ENCODE assay signal across 8 cellular contexts in the genomic region with DNA sequence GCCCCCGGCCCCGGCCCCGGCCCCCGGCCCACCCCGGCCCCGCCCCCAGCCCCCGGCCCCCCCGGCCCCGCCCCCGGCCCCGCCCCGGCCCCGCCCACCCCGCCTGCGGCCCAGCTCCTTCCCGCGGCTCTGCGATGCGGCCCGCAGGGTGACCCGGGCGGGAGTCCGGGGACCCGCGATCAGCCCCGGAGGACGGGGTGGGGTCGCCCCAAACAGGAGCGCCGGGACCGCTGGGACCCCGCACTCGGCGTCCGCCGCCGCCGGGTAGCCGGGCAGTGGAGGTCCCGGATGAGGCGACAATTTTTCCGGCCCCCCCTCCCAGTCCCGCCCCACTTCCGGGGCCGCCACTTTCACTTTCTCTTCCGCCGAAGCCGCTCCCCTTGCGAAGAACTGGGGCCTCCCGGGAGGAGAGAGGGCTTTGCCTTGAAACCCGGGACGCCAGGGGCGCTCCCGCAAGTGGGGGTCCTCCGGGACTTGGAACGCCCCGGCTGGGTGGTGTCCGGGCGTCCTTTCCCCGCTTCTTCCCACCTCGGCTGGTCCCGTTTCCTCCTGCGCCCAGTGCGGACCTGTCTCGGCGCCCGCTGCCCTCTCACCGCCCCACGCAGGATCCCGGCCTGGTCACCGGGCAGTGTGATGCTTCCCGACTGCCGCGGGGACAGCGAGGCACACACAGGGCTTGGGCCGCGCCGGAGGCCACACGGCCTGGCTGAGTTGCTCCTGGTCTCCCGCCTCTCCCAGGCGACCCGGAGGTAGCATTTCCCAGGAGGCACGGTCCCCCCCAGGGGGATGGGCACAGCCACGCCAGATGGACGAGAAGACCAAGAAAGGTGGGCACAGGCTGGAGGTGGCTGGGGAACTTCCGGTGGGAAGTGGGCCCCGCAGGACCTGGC. TPM values are rescaled to one million over a fixed set of nuclear protein-coding genes. Genes with fewer than 3 reads are reported as not detected.
DNase-seq lines count a peak whose midpoint lies in the region; ATAC-seq and TF ChIP-seq lines count a peak whose summit lies in the region.

A gene (plus strand): TSS at position 347 of the 890 bp plus-strand sequence. CDS start 459 bp downstream, at position 806.

- H3K9me3 ChIP-seq in ectodermal cell (ENCODE audit: control insufficient read depth, low read length), result no peaks in the 10 kb centered on the region
- H3K9me3 ChIP-seq in lung (ENCODE audit: control insufficient read depth in 2 of 2, insufficient read depth in 1 of 2, low read length in 1 of 2), result no peaks in the 10 kb centered on the region

- H3K36me3 ChIP-seq in ectodermal cell (ENCODE audit: control insufficient read depth, insufficient read depth, low read length) (peaks cover 21% of the 10 kb centered on the region), lung (ENCODE audit: control insufficient read depth in 2 of 2, insufficient read depth in 2 of 2, low read length in 2 of 2) (no peaks in the 10 kb centered on the region)

- WGBS in ectodermal cell, 2 experiments, result 0 to 1% methylated on average over 77 to 80 of the region's 87 CpGs
- WGBS in lung, 2 donors, result 0 to 1% methylated on average over 63 to 77 of the region's 87 CpGs

- H3K4me3 ChIP-seq in ectodermal cell (ENCODE audit: insufficient read depth, low read depth, low read length), result peak within 1 kb of the TSS; percentile 77
- peak within 1 kb of the TSS; percentile 99 for H3K4me3 ChIP-seq in lung

- H3K27me3 Mint-ChIP-seq in CD14-positive monocyte (ENCODE audit: low read depth in 3 of 3), result peaks cover 1 to 4% (median 3%) of the 10 kb centered on the region in 3 donors
- no peaks in the 10 kb centered on the region for H3K27me3 Mint-ChIP-seq in activated CD8-positive, alpha-beta T cell treated with anti-CD3 and anti-CD28 coated beads for 36 hours

- H3K27ac ChIP-seq in ectodermal cell (ENCODE audit: insufficient read depth, low read depth, low read length, poor library complexity, severe bottlenecking), result peak within 1 kb of the TSS; percentile 52
- H3K27ac ChIP-seq in lung (ENCODE audit: low read depth in 1 of 2, low read length in 1 of 2), result peak within 1 kb of the TSS; percentile 96 to 98

- peak within 1 kb of the TSS; percentile 81 to 92 (median 83) for H3K27ac Mint-ChIP-seq in CD14-positive monocyte
- peak within 1 kb of the TSS; percentile 95 for H3K27ac Mint-ChIP-seq in activated CD8-positive, alpha-beta T cell treated with anti-CD3 and anti-CD28 coated beads for 36 hours

- POLR2A ChIA-PET in activated CD8-positive, alpha-beta T cell treated with anti-CD3 and anti-CD28 coated beads for 36 hours (lab: Charles Lee), result interaction anchor here (0.6 to 1.5 kb wide), 12 partner anchors 9 to 108 kb away, joined by 3 to 7 read pairs (median 4); a partner anchor contains a TSS

- CTCF ChIA-PET in activated CD8-positive, alpha-beta T cell treated with anti-CD3 and anti-CD28 coated beads for 36 hours (lab: Charles Lee), result interaction anchor here (0.8 to 2.5 kb wide), 10 partner anchors 24 to 135 kb away, joined by 3 to 11 read pairs (median 4); a partner anchor contains a TSS

- intact Hi-C loops in CD14-positive monocyte (cut with micrococcal nuclease), result loop anchor here (2.0 to 10.0 kb wide), 4 partner anchors 36 to 54 kb away; a partner anchor contains a TSS
- intact Hi-C loops in activated CD8-positive, alpha-beta T cell treated with anti-CD3 and anti-CD28 coated beads for 36 hours (cut with micrococcal nuclease), result no loop called here

- peaks cover 1 to 7% (median 4%) of the 10 kb centered on the region in 7 donors for H3K9me3 Mint-ChIP-seq in CD14-positive monocyte
- H3K9me3 Mint-ChIP-seq in activated CD8-positive, alpha-beta T cell treated with anti-CD3 and anti-CD28 coated beads for 36 hours, result peaks cover 4% of the 10 kb centered on the region

- DNase-seq in CD14-positive monocyte (ENCODE audit: low spot score) (peak; percentile 78), NCI-H774 (lab: John Stamatoyannopoulos, UW) (peak; percentile 48), lung (ENCODE audit: low spot score) (peak; percentile 86)
- peak; percentile 89 for DNase-seq in activated CD8-positive, alpha-beta T cell treated with anti-CD3 and anti-CD28 coated beads for 36 hours
- DNase-seq in stimulated activated CD4-positive, alpha-beta T cell treated with anti-CD3 and anti-CD28 coated beads, TNF-alpha, amount 100 ng/mL, for 24 hours (ENCODE audit: low read depth in 3 of 3), result peak; percentile 75 to 82 (median 76)

- H3K4me3 Mint-ChIP-seq in CD14-positive monocyte, result peak within 1 kb of the TSS; percentile 88 to 92
- peak within 1 kb of the TSS; percentile 97 for H3K4me3 Mint-ChIP-seq in activated CD8-positive, alpha-beta T cell treated with anti-CD3 and anti-CD28 coated beads for 36 hours

- peaks cover 7% of the 10 kb centered on the region for H3K4me1 ChIP-seq in ectodermal cell (ENCODE audit: control insufficient read depth, insufficient read depth, low read length)
- H3K4me1 ChIP-seq in lung (ENCODE audit: control insufficient read depth in 2 of 2, insufficient read depth in 2 of 2, low read length in 2 of 2), result peaks cover 8 to 12% of the 10 kb centered on the region in 2 donors

- TF ChIP-seq CTCF in CD14-positive monocyte (IDR thresholded peaks at IDR 0.05) (no peak), lung (IDR thresholded peaks at IDR 0.05; ENCODE audit: control extremely low read depth, extremely low read depth) (no peak)
- no peak for TF ChIP-seq CTCF in activated CD8-positive, alpha-beta T cell treated with anti-CD3 and anti-CD28 coated beads for 36 hours (IDR thresholded peaks at IDR 0.05)

- peaks cover 6% of the 10 kb centered on the region for H3K27me3 ChIP-seq in ectodermal cell (ENCODE audit: control insufficient read depth, insufficient read depth, low read length, poor library complexity, severe bottlenecking)
- H3K27me3 ChIP-seq in lung (ENCODE audit: control insufficient read depth, insufficient read depth), result no peaks in the 10 kb centered on the region

- peaks cover 31% of the 10 kb centered on the region for H3K4me1 Mint-ChIP-seq in CD14-positive monocyte
- H3K4me1 Mint-ChIP-seq in activated CD8-positive, alpha-beta T cell treated with anti-CD3 and anti-CD28 coated beads for 36 hours (ENCODE audit: low read depth), result peaks cover 40% of the 10 kb centered on the region

- H3K36me3 Mint-ChIP-seq in CD14-positive monocyte, result peaks cover 29 to 36% of the 10 kb centered on the region in 2 donors
- peaks cover 45% of the 10 kb centered on the region for H3K36me3 Mint-ChIP-seq in activated CD8-positive, alpha-beta T cell treated with anti-CD3 and anti-CD28 coated beads for 36 hours (ENCODE audit: low read depth)

- peak; percentile 57 for ATAC-seq in GM19372 (IDR thresholded peaks at IDR 0.05; ENCODE audit: low read depth, unreplicated experiment)
- peak; percentile 61 for ATAC-seq in HG03520 (IDR thresholded peaks at IDR 0.05; ENCODE audit: unreplicated experiment)
- peak; percentile 80 for ATAC-seq in activated CD8-positive, alpha-beta T cell treated with anti-CD3 and anti-CD28 coated beads for 36 hours
- peak; percentile 91 for ATAC-seq in lung (ENCODE audit: insufficient read depth, low FRiP score)

RNA-seq across cellular contexts. Expression of the gene that starts here (rescaled TPM):
- polyA plus RNA-seq in CD14-positive monocyte (10 to 100 TPM; 66.8 to 70.8 TPM), lung (100 to 1,000 TPM in 1 of 2 donors, 10 to 100 TPM in 1; 95.9 to 108 TPM)
- total RNA-seq in activated CD8-positive, alpha-beta T cell treated with anti-CD3 and anti-CD28 coated beads for 36 hours, result 100 to 1,000 TPM; 122 to 130 TPM
- 54.3 TPM for polyA plus RNA-seq in ectodermal cell (2013, experiment 1 of 4)
- polyA plus RNA-seq in ectodermal cell (2013, experiment 2 of 4), result 45.8 TPM
- 47.5 TPM for polyA plus RNA-seq in ectodermal cell (2013, experiment 3 of 4)
- 50.9 TPM for polyA plus RNA-seq in ectodermal cell (2013, experiment 4 of 4)
- 100 to 1,000 TPM in 1 of 2 donors, 10 to 100 TPM in 1; 58.3 to 102 TPM for total RNA-seq in lung

Comparison
In these comparisons a context has a peak if more than half of its experiments do, and no peak if none do; other contexts are left out.
1. Peak in every context shown above with its lines: DNase-seq, ATAC-seq, H3K4me3 ChIP-seq and H3K27ac ChIP-seq.